In the genomic region with DNA sequence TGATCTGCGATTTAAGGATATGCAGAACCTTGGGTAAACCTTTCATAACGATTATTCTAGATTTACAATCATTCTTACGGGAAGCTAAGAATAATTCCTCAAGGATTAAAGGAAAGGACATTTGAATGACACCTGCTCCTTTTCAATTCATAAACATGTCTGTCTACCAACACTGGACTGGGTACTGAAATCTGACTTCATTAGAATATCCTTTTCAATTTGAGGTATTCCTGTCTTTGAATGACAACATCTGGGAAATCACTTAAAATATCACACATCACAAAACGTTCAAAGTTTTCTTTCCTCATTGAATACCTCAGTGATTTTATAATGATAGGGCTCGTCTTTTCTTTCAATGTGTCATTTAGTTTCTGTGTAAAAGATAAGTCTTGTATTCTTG, we compare ENCODE assay signal across 8 cellular contexts.
"Had no signal": no experiment of that assay in that cellular context is flagged by ENCODE, and none has a peak within 500 bp of the region (broad histone marks: within the 10 kb centered on the region; RNA-seq: fewer than 3 reads in every experiment).

No MANE protein-coding gene starts in this region.

- FAIRE-seq: G401.6, GM12878, GM12891, GM12892, GM18507, GM19239 had no signal

- H3K4me3 ChIP-seq: GM12878 had no signal

- ATAC-seq: GM12878 had no signal

- DNase-seq: GDM1, GF-D8 had no signal
